ENCODE assay signal across 8 cellular contexts in the genomic region with DNA sequence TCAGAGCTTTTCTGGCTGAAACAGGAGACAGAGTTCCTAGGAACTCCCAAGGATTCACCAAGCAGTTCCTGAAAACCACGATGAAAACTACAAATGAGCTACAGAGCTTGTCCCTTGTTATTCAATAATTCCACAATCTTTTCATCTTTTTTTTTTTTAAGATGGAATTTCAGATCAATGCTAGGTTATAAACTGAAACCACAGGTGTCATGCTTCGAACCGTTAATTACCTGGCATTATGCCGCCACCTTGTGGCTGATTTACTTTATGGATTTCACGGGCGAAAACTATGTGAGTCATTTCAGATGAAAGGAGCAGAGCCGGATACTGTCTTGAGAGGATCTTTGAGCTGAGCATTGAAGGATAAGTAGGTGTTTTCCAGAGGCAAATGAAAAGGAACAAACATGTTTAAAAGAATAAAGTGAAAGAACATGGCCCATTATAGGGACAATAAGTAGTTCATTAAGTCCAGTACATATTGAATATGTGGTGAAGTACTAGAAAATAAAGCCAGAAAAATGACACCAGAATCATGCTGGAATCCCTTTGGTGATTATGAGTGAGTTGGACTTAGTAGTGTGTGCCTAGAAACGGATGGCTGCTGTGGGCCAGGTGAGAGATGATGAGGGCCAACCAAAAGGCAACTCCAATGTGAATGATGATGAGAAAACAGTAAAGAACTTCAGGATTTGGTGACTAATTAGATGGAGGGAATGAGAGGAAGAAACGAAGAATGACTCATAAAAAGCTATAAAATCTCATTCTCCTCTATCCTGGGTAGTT. TPM values are rescaled to one million over a fixed set of nuclear protein-coding genes. Genes with fewer than 3 reads are reported as not detected.
A peak's percentile ranks its signal among the peaks of the same experiment; 100 is the strongest.
DNase-seq lines count a peak whose midpoint lies in the region; ATAC-seq and TF ChIP-seq lines count a peak whose summit lies in the region.

No MANE protein-coding gene starts in this region.

- peak; percentile 89 for TF ChIP-seq CTCF in glutamatergic neuron (IDR thresholded peaks at IDR 0.05; ENCODE audit: partially characterized antibody, unreplicated experiment)
- peak; percentile 71 for TF ChIP-seq CTCF in psoas muscle (IDR thresholded peaks at IDR 0.05)
- TF ChIP-seq CTCF in uterus (IDR thresholded peaks at IDR 0.05), result peak; percentile 66 to 80 (median 72)

- ATAC-seq in activated naive CD4-positive, alpha-beta T cell treated with anti-CD3 and anti-CD28 coated beads, Interleukin-2, amount 50 U/mL, for 72 hours, result peak; percentile 62 to 64
- ATAC-seq in psoas muscle, result peak; percentile 68 to 97 (median 84)

- no peak for TF ChIP-seq POLR2A in uterus (IDR thresholded peaks at IDR 0.05)

- DNase-seq in Daoy (ENCODE audit: low read depth), result peak; percentile 81
- DNase-seq in HAP-1 (ENCODE audit: low spot score in 2 of 2), result peak; percentile 59 to 79
- peak; percentile 42 for DNase-seq in NCI-H1092 (lab: John Stamatoyannopoulos, UW)
- peak; percentile 70 for DNase-seq in SKM-1 treated with dmso at 0.1 percent for 144 hours (lab: John Stamatoyannopoulos, UW; ENCODE audit: unreplicated experiment)
- peak; percentile 78 to 86 for DNase-seq in activated naive CD4-positive, alpha-beta T cell treated with anti-CD3 and anti-CD28 coated beads, Interleukin-2, amount 50 U/mL, for 72 hours (ENCODE audit: low spot score in 2 of 2)
- peak; percentile 72 for DNase-seq in glutamatergic neuron
- DNase-seq in psoas muscle, result peak in 1 of 2 donors; percentile 24
- DNase-seq in uterus, result peak; percentile 63 to 69

- no peaks in the 10 kb centered on the region for H3K27me3 ChIP-seq in HAP-1 (ENCODE audit: low read depth)
- H3K27me3 ChIP-seq in psoas muscle (ENCODE audit: insufficient read depth in 3 of 3, low read length in 2 of 3), result no peaks in the 10 kb centered on the region
- H3K27me3 ChIP-seq in uterus, result no peaks in the 10 kb centered on the region

- peak overlapping the region; percentile 18 to 78 for H3K27ac Mint-ChIP-seq in activated naive CD4-positive, alpha-beta T cell treated with anti-CD3 and anti-CD28 coated beads, Interleukin-2, amount 50 U/mL, for 72 hours
- H3K27ac Mint-ChIP-seq in glutamatergic neuron (ENCODE audit: unreplicated experiment), result no peak overlapping the region

- H3K9me3 Mint-ChIP-seq in activated naive CD4-positive, alpha-beta T cell treated with anti-CD3 and anti-CD28 coated beads, Interleukin-2, amount 50 U/mL, for 72 hours, result no peaks in the 10 kb centered on the region
- no peaks in the 10 kb centered on the region for H3K9me3 Mint-ChIP-seq in glutamatergic neuron (ENCODE audit: unreplicated experiment)

- 9 to 16% (median 13%) methylated on average over 9 of the region's 9 CpGs for WGBS in psoas muscle, 3 donors

- H3K4me1 ChIP-seq in HAP-1 (peaks cover 6% of the 10 kb centered on the region), psoas muscle (no peaks in the 10 kb centered on the region), uterus (no peaks in the 10 kb centered on the region)

- H3K4me1 Mint-ChIP-seq in glutamatergic neuron (ENCODE audit: low read depth, unreplicated experiment), result peaks cover 3% of the 10 kb centered on the region

- H3K27me3 Mint-ChIP-seq in glutamatergic neuron (ENCODE audit: unreplicated experiment), result no peaks in the 10 kb centered on the region

- H3K4me3 ChIP-seq in HAP-1, result no peak overlapping the region
- peak overlapping the region; percentile 33 for H3K4me3 ChIP-seq in psoas muscle
- peak overlapping the region in 1 of 2 donors; percentile 22 for H3K4me3 ChIP-seq in uterus

- intact Hi-C loops in psoas muscle (cut with DNase I) (loop anchor here (1.0 to 5.0 kb wide), 4 partner anchors 281 to 558 kb away; no protein-coding TSS in a partner anchor), uterus (cut with DNase I; ENCODE audit: low total_unique reads) (loop anchor here (5.0 to 10.0 kb wide), 2 partner anchors 286 to 558 kb away; no protein-coding TSS in a partner anchor)

- in situ Hi-C loops in HAP-1 (cut with MboI; ENCODE audit: low sequenced_read_pairs), result loop anchor here (5.0 kb wide), 1 partner anchor 558 kb away; no protein-coding TSS in a partner anchor

- no peak overlapping the region for H3K4me3 Mint-ChIP-seq in glutamatergic neuron (ENCODE audit: unreplicated experiment)

- peaks cover 0 to 7% of the 10 kb centered on the region in 2 donors for H3K36me3 Mint-ChIP-seq in activated naive CD4-positive, alpha-beta T cell treated with anti-CD3 and anti-CD28 coated beads, Interleukin-2, amount 50 U/mL, for 72 hours
- H3K36me3 Mint-ChIP-seq in glutamatergic neuron (ENCODE audit: unreplicated experiment), result no peaks in the 10 kb centered on the region

- H3K9me3 ChIP-seq in HAP-1 (no peaks in the 10 kb centered on the region), psoas muscle (no peaks in the 10 kb centered on the region), uterus (no peaks in the 10 kb centered on the region)

- H3K36me3 ChIP-seq in HAP-1 (replicated peaks) (no peaks in the 10 kb centered on the region), psoas muscle (ENCODE audit: insufficient read depth in 1 of 2, low read depth in 1 of 2) (peaks cover 4 to 39% of the 10 kb centered on the region in 2 donors), uterus (no peaks in the 10 kb centered on the region)

- H3K27ac ChIP-seq in psoas muscle (no peak overlapping the region), uterus (no peak overlapping the region)

RNA-seq across cellular contexts. Expression of a gene that starts 3.5 kb away (rescaled TPM):
- total RNA-seq in Daoy (2014; rRNA removed; shearing (Covaris generic)), result 0.51 and 2.6 TPM in 2 replicates
- 1 to 10 TPM; 3.1 to 3.9 TPM for total RNA-seq in activated naive CD4-positive, alpha-beta T cell treated with anti-CD3 and anti-CD28 coated beads, Interleukin-2, amount 50 U/mL, for 72 hours
- 3.7 TPM for total RNA-seq in glutamatergic neuron (ENCODE audit: unreplicated experiment)
- under 1 TPM; 0.37 to 0.75 (median 0.55) TPM for total RNA-seq in psoas muscle
- polyA plus RNA-seq in psoas muscle, result 1 to 10 TPM in 1 of 3 donors, under 1 TPM in 2; 0.30 to 1.0 (median 0.65) TPM
- total RNA-seq in uterus, result 1 to 10 TPM in 2 of 4 donors, under 1 TPM in 1, not detected in 1; 0.77 to 6.2 (median 2.4) TPM

RNA-seq across cellular contexts. Expression of a gene that starts 26.5 kb away (rescaled TPM):
- 15.9 and 17.7 TPM in 2 replicates for total RNA-seq in Daoy (2014; rRNA removed; shearing (Covaris generic))
- total RNA-seq in activated naive CD4-positive, alpha-beta T cell treated with anti-CD3 and anti-CD28 coated beads, Interleukin-2, amount 50 U/mL, for 72 hours, result 10 to 100 TPM; 10.0 to 14.8 TPM
- 12.5 TPM for total RNA-seq in glutamatergic neuron (ENCODE audit: unreplicated experiment)
- total RNA-seq in psoas muscle, result 1 to 10 TPM; 4.9 to 7.8 (median 6.4) TPM
- 10 to 100 TPM in 1 of 3 donors, 1 to 10 TPM in 2; 4.6 to 10.8 (median 7.6) TPM for polyA plus RNA-seq in psoas muscle
- 10 to 100 TPM in 3 of 4 donors, 1 to 10 TPM in 1; 3.8 to 31.7 (median 15.1) TPM for total RNA-seq in uterus

RNA-seq across cellular contexts. Expression of a gene that starts 29.9 kb away (rescaled TPM):
- total RNA-seq in Daoy (2014; rRNA removed; shearing (Covaris generic)), result 137 and 142 TPM in 2 replicates
- 10 to 100 TPM; 30.3 to 44.8 TPM for total RNA-seq in activated naive CD4-positive, alpha-beta T cell treated with anti-CD3 and anti-CD28 coated beads, Interleukin-2, amount 50 U/mL, for 72 hours
- total RNA-seq in glutamatergic neuron (ENCODE audit: unreplicated experiment), result 57.6 TPM
- total RNA-seq in psoas muscle, result 10 to 100 TPM; 10.3 to 24.2 (median 17.4) TPM
- 10 to 100 TPM; 35.4 to 49.2 (median 47.3) TPM for polyA plus RNA-seq in psoas muscle
- total RNA-seq in uterus, result 10 to 100 TPM; 26.2 to 68.8 (median 40.0) TPM
